In the genomic region with DNA sequence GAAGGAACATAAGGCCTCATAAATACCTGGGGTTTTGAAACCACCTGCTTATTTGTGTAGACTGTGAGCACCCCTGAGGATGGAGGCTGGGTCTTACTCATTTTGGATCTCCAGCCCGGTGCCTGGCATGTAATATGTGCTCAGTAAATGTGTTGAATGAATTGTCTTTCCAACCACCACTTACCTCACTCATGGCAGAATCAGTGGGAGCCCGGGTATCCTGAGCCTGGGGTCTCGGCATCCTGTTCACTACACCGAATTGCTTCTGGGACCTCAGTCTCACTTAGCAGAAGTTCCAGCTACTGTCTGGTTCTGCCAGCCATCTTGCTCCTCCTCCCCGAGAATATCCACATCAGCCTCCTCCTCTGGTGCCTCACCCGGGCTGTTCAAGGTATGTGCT, we compare ENCODE assay signal across 19 cellular contexts. TPM values are rescaled to one million over a fixed set of nuclear protein-coding genes. Genes with fewer than 3 reads are reported as not detected.
DNase-seq lines count a peak whose midpoint lies in the region; ATAC-seq and TF ChIP-seq lines count a peak whose summit lies in the region.
"Had no signal": no experiment of that assay in that cellular context is flagged by ENCODE, and none has a peak within 500 bp of the region (broad histone marks: within the 10 kb centered on the region; RNA-seq: fewer than 3 reads in every experiment).

No MANE protein-coding gene starts in this region.

- H3K4me1 ChIP-seq in esophagus muscularis mucosa, result no peaks in the 10 kb centered on the region
- H3K4me1 ChIP-seq in lung (ENCODE audit: control insufficient read depth in 2 of 2, insufficient read depth in 2 of 2, low read length in 2 of 2), result peaks cover 0 to 2% of the 10 kb centered on the region in 2 donors
- H3K4me1 ChIP-seq in ascending aorta, result no peaks in the 10 kb centered on the region
- H3K4me1 ChIP-seq: A549, Caco-2 had no signal

- TF ChIP-seq POLR2A in esophagus muscularis mucosa (IDR thresholded peaks at IDR 0.05; ENCODE audit: low read depth), result no peak

- H3K36me3 ChIP-seq in esophagus muscularis mucosa (no peaks in the 10 kb centered on the region), lung (ENCODE audit: control insufficient read depth in 2 of 2, insufficient read depth in 2 of 2, low read length in 2 of 2) (no peaks in the 10 kb centered on the region), ascending aorta (no peaks in the 10 kb centered on the region)
- H3K36me3 ChIP-seq: BLaER1 treated with 17β-estradiol and CSF1 and Interleukin-3, amounts not matched to agents 10 nM and 100 nM had no signal

- no peak for ATAC-seq in lung (ENCODE audit: insufficient read depth, low FRiP score)
- ATAC-seq: A549; CD8-positive, alpha-beta T cell; GM12878 had no signal

- H3K27ac ChIP-seq in esophagus muscularis mucosa (replicated peaks in 1 of 4), result no peak overlapping the region
- H3K27ac ChIP-seq in lung (ENCODE audit: low read depth in 1 of 2, low read length in 1 of 2), result no peak overlapping the region
- no peak overlapping the region for H3K27ac ChIP-seq in ascending aorta
- H3K27ac ChIP-seq: 22Rv1; A549; BLaER1 treated with 17β-estradiol and CSF1 and Interleukin-3, amounts not matched to agents 10 nM and 100 nM; C4-2B had no signal

- no peak for TF ChIP-seq EP300 in esophagus muscularis mucosa (IDR thresholded peaks at IDR 0.05)

- intact Hi-C loops in esophagus muscularis mucosa (cut with DNase I), result no loop called here
- intact Hi-C loops in ascending aorta (cut with DNase I), result no loop called here

- peaks cover 0 to 22% (median 0%) of the 10 kb centered on the region in 4 donors for H3K27me3 ChIP-seq in esophagus muscularis mucosa
- no peaks in the 10 kb centered on the region for H3K27me3 ChIP-seq in lung (ENCODE audit: control insufficient read depth, insufficient read depth)
- H3K27me3 ChIP-seq in ascending aorta, result no peaks in the 10 kb centered on the region

- peak; percentile 21 for DNase-seq in activated CD8-positive, alpha-beta memory T cell treated with anti-CD3 and anti-CD28 coated beads for 24 hours
- DNase-seq in activated CD8-positive, alpha-beta memory T cell treated with anti-CD3 and anti-CD28 coated beads, Interleukin-2, amount 50 U/mL, for 48 hours, result no peak
- DNase-seq in esophagus muscularis mucosa (ENCODE audit: extremely low spot score), result peak; percentile 87
- DNase-seq in lung (ENCODE audit: low spot score), result peak; percentile 23
- DNase-seq in ascending aorta (ENCODE audit: low spot score in 2 of 2), result no peak
- DNase-seq in activated CD4-positive, alpha-beta T cell treated with anti-CD3 and anti-CD28 coated beads, Interleukin-2, amount 50 U/mL, for 1 hour, result no peak
- DNase-seq: AML-193; Caco-2; Calu3; CD4-positive, alpha-beta T cell; CD8-positive, alpha-beta T cell; DMS79 treated with DMSO at 0.1 percent for 48 hours; GF-D8 had no signal

- WGBS in esophagus muscularis mucosa, result 84% methylated on average over 6 of the region's 6 CpGs
- 79% methylated on average over 6 of the region's 6 CpGs for WGBS in lung, 2 donors

- no peak for TF ChIP-seq CTCF in esophagus muscularis mucosa (IDR thresholded peaks at IDR 0.05)
- TF ChIP-seq CTCF in lung (IDR thresholded peaks at IDR 0.05; ENCODE audit: control extremely low read depth, extremely low read depth), result no peak
- no peak for TF ChIP-seq CTCF in ascending aorta (IDR thresholded peaks at IDR 0.05)

- peaks cover 0 to 2% (median 0%) of the 10 kb centered on the region in 4 donors for H3K9me3 ChIP-seq in esophagus muscularis mucosa
- H3K9me3 ChIP-seq in lung (ENCODE audit: control insufficient read depth in 2 of 2, insufficient read depth in 1 of 2, low read length in 1 of 2), result no peaks in the 10 kb centered on the region
- H3K9me3 ChIP-seq in ascending aorta, result no peaks in the 10 kb centered on the region
- H3K9me3 ChIP-seq: A549 had no signal

- no peak overlapping the region for H3K4me3 ChIP-seq in esophagus muscularis mucosa
- no peak overlapping the region for H3K4me3 ChIP-seq in lung
- H3K4me3 ChIP-seq in ascending aorta, result no peak overlapping the region
- H3K4me3 ChIP-seq: A549; BLaER1 treated with 17β-estradiol and CSF1 and Interleukin-3, amounts not matched to agents 10 nM and 100 nM; GM12878 had no signal

RNA-seq across cellular contexts. Expression of a gene that starts 43.0 kb away (rescaled TPM):
- total RNA-seq in esophagus muscularis mucosa, result 100 to 1,000 TPM; 101 to 122 (median 111) TPM
- 100 to 1,000 TPM in 1 of 2 donors, 10 to 100 TPM in 1; 93.9 to 113 TPM for total RNA-seq in lung
- 1 to 10 TPM; 6.1 to 9.5 TPM for polyA plus RNA-seq in lung
- total RNA-seq in ascending aorta, result 150 TPM
- total RNA-seq: A172 had no signal

Comparison
In these comparisons a context has a peak if more than half of its experiments do, and no peak if none do; other contexts are left out.
1. DNase-seq: peak in activated CD8-positive, alpha-beta memory T cell treated with anti-CD3 and anti-CD28 coated beads for 24 hours (single experiment), esophagus muscularis mucosa (single experiment) and lung (single experiment); none in activated CD8-positive, alpha-beta memory T cell treated with anti-CD3 and anti-CD28 coated beads, Interleukin-2, amount 50 U/mL, for 48 hours (single experiment), ascending aorta (0 of 2) and activated CD4-positive, alpha-beta T cell treated with anti-CD3 and anti-CD28 coated beads, Interleukin-2, amount 50 U/mL, for 1 hour (single experiment).